1 cellular context compared by ENCODE assay signal in the genomic region with DNA sequence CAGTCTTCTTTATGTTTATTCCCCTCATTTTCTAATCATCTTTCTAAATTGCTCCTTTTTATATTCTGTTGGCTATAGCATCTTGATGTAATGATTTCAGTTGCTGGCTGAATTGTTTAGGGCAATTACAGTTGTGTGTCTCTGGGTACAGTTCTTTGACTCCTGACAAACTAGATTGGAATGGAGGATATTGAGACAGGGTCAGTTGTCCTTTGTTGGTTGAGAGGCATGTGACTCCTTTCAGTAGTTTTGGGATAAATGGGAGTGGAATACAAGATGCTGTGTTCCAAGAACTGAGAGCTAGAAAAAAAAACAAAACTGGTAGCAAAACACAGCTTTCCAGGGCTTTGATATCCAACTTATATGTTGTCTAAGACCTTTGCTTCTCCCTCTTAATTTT.
TF ChIP-seq lines count a peak whose summit lies in the region.

No MANE protein-coding gene starts in this region.

TF ChIP-seq in neural cell, 6 proteins besides CTCF, POLR2A, EP300 and RAD21 (continued from another document):
- TF ChIP-seq SMC3 (conservative IDR thresholded peaks at IDR 0.05; ENCODE audit: poor library complexity) (no peak), MXI1 (conservative IDR thresholded peaks at IDR 0.05; ENCODE audit: poor library complexity, severe bottlenecking) (no peak)
TF ChIP-seq in neural cell: peak in this region for 0.
